ENCODE assay signal across 9 cellular contexts in the genomic region with DNA sequence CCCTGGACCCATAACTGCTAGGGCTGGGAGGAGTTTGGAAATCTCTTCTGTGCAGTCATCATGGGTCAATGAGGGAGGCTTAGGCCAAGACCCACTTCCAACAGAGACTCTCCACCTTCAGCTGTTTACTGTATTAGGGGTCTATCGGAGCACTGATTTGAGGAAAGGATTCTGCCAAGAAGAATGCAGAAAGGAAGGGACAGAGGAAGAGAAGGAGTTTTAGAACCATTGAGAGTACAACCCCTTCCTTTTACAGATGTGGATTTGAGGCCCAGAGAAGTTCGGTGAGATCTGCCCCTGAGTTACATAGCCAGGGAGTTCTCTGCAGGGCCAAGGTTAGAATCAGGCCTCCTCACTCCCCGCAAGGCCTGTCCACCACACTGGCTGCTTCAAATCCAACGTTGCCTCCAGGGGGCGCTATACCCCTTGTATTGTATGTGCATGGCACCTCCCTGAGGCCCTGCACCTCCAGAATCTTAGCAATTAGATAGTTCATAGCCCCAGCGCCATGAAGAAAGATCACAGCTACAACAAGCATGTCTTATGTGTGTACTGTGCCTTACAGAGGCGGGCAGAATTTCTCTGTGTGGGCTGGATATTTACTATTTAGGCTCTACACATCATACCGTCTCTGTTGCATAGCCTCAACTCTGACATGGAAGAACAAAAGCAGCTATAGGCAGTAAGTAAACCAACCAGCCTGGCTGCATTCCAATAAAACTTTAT.
DNase-seq lines count a peak whose midpoint lies in the region; ATAC-seq and TF ChIP-seq lines count a peak whose summit lies in the region.
"Had no signal": no experiment of that assay in that cellular context is flagged by ENCODE, and none has a peak within 500 bp of the region (broad histone marks: within the 10 kb centered on the region; RNA-seq: fewer than 3 reads in every experiment).

No MANE protein-coding gene starts in this region.

- DNase-seq in CD14-positive monocyte (ENCODE audit: low spot score) (peak; percentile 71), NCI-H748 (lab: John Stamatoyannopoulos, UW; ENCODE audit: unreplicated experiment) (peak; percentile 86), endothelial cell (ENCODE audit: low spot score) (peak; percentile 96), mucosa of descending colon (peak; percentile 71 to 98 (median 88))
- peak; percentile 77 for DNase-seq in activated CD8-positive, alpha-beta T cell treated with anti-CD3 and anti-CD28 coated beads, Interleukin-2, amount 10 ng/mL, durations not matched to agents 7 days and 5 days
- peak; percentile 9 to 18 for DNase-seq in stimulated activated CD8-positive, alpha-beta memory T cell treated with anti-CD3 and anti-CD28 coated beads, Interleukin-7, amount 100 ng/mL, for 4 hours (ENCODE audit: low read depth in 2 of 2)

- intact Hi-C loops in CD14-positive monocyte (cut with micrococcal nuclease), result no loop called here
- intact Hi-C loops in mucosa of descending colon (cut with DNase I, micrococcal nuclease), result no loop called here

- H3K27me3 Mint-ChIP-seq in CD14-positive monocyte (ENCODE audit: low read depth in 3 of 3), result peaks cover 0 to 3% (median 3%) of the 10 kb centered on the region in 3 donors
- H3K27me3 Mint-ChIP-seq in activated CD8-positive, alpha-beta T cell treated with anti-CD3 and anti-CD28 coated beads, Interleukin-2, amount 10 ng/mL, durations not matched to agents 7 days and 5 days (ENCODE audit: low read depth), result no peaks in the 10 kb centered on the region
- H3K27me3 Mint-ChIP-seq in endothelial cell (ENCODE audit: unreplicated experiment), result peaks cover 2% of the 10 kb centered on the region

- TF ChIP-seq CTCF in CD14-positive monocyte (IDR thresholded peaks at IDR 0.05) (peak; percentile 77), endothelial cell (IDR thresholded peaks at IDR 0.05; ENCODE audit: unreplicated experiment) (peak; percentile 87), mucosa of descending colon (IDR thresholded peaks at IDR 0.05) (peak; percentile 29)

- POLR2A ChIA-PET in activated CD8-positive, alpha-beta T cell treated with anti-CD3 and anti-CD28 coated beads, Interleukin-2, amount 10 ng/mL, durations not matched to agents 7 days and 5 days (lab: Charles Lee), result interaction anchor here (0.5 kb wide), 1 partner anchor 610 kb away, joined by 3 read pairs; no protein-coding TSS in a partner anchor

- no peaks in the 10 kb centered on the region for H3K4me1 ChIP-seq in mucosa of descending colon (ENCODE audit: low read depth)

- CTCF ChIA-PET in activated CD8-positive, alpha-beta T cell treated with anti-CD3 and anti-CD28 coated beads, Interleukin-2, amount 10 ng/mL, durations not matched to agents 7 days and 5 days (lab: Charles Lee), result interaction anchor here (0.8 to 1.8 kb wide), 2 partner anchors 216 to 454 kb away, joined by 3 to 6 read pairs; no protein-coding TSS in a partner anchor

- no peak overlapping the region for H3K4me3 ChIP-seq in mucosa of descending colon

- H3K27ac Mint-ChIP-seq in CD14-positive monocyte (no peak overlapping the region), endothelial cell (ENCODE audit: unreplicated experiment) (no peak overlapping the region)
- no peak overlapping the region for H3K27ac Mint-ChIP-seq in activated CD8-positive, alpha-beta T cell treated with anti-CD3 and anti-CD28 coated beads, Interleukin-2, amount 10 ng/mL, durations not matched to agents 7 days and 5 days
- H3K27ac Mint-ChIP-seq: activated naive CD8-positive, alpha-beta T cell had no signal

- H3K4me1 Mint-ChIP-seq in CD14-positive monocyte, result no peaks in the 10 kb centered on the region
- H3K4me1 Mint-ChIP-seq in activated CD8-positive, alpha-beta T cell treated with anti-CD3 and anti-CD28 coated beads, Interleukin-2, amount 10 ng/mL, durations not matched to agents 7 days and 5 days (ENCODE audit: low read depth), result no peaks in the 10 kb centered on the region
- H3K4me1 Mint-ChIP-seq in endothelial cell (ENCODE audit: unreplicated experiment), result peaks cover 2% of the 10 kb centered on the region

- H3K9me3 Mint-ChIP-seq in CD14-positive monocyte, result peaks cover 0 to 3% (median 0%) of the 10 kb centered on the region in 7 donors
- H3K9me3 Mint-ChIP-seq in activated CD8-positive, alpha-beta T cell treated with anti-CD3 and anti-CD28 coated beads, Interleukin-2, amount 10 ng/mL, durations not matched to agents 7 days and 5 days (ENCODE audit: insufficient read depth), result no peaks in the 10 kb centered on the region
- no peaks in the 10 kb centered on the region for H3K9me3 Mint-ChIP-seq in endothelial cell (ENCODE audit: unreplicated experiment)

- H3K36me3 Mint-ChIP-seq in CD14-positive monocyte (no peaks in the 10 kb centered on the region), endothelial cell (ENCODE audit: low read depth, unreplicated experiment) (no peaks in the 10 kb centered on the region)
- H3K36me3 Mint-ChIP-seq in activated CD8-positive, alpha-beta T cell treated with anti-CD3 and anti-CD28 coated beads, Interleukin-2, amount 10 ng/mL, durations not matched to agents 7 days and 5 days (ENCODE audit: low read depth), result no peaks in the 10 kb centered on the region
- H3K36me3 Mint-ChIP-seq: activated naive CD8-positive, alpha-beta T cell had no signal

- no peaks in the 10 kb centered on the region for H3K36me3 ChIP-seq in mucosa of descending colon (ENCODE audit: low read depth)

- H3K9me3 ChIP-seq in mucosa of descending colon, result no peaks in the 10 kb centered on the region

- H3K4me3 Mint-ChIP-seq in CD14-positive monocyte (no peak overlapping the region), endothelial cell (ENCODE audit: unreplicated experiment) (no peak overlapping the region)
- H3K4me3 Mint-ChIP-seq in activated CD8-positive, alpha-beta T cell treated with anti-CD3 and anti-CD28 coated beads, Interleukin-2, amount 10 ng/mL, durations not matched to agents 7 days and 5 days, result no peak overlapping the region
- H3K4me3 Mint-ChIP-seq: activated naive CD8-positive, alpha-beta T cell had no signal

- ATAC-seq in GM19025 (IDR thresholded peaks at IDR 0.05; ENCODE audit: low read depth, unreplicated experiment), result peak; percentile 88
- peak; percentile 88 for ATAC-seq in HG03280 (IDR thresholded peaks at IDR 0.05; ENCODE audit: unreplicated experiment)
- peak; percentile 79 for ATAC-seq in activated CD8-positive, alpha-beta T cell treated with anti-CD3 and anti-CD28 coated beads, Interleukin-2, amount 10 ng/mL, durations not matched to agents 7 days and 5 days
- peak; percentile 91 for ATAC-seq in mucosa of descending colon

Comparison
In these comparisons a context has a peak if more than half of its experiments do, and no peak if none do; other contexts are left out.
1. DNase-seq: peak in every context shown above with its lines; median percentile 96 in endothelial cell; 88 in mucosa of descending colon; 86 in NCI-H748; 77 in activated CD8-positive, alpha-beta T cell treated with anti-CD3 and anti-CD28 coated beads, Interleukin-2, amount 10 ng/mL, durations not matched to agents 7 days and 5 days; 71 in CD14-positive monocyte; 14 in stimulated activated CD8-positive, alpha-beta memory T cell treated with anti-CD3 and anti-CD28 coated beads, Interleukin-7, amount 100 ng/mL, for 4 hours.
2. CTCF ChIP-seq: peak in every context shown above with its lines; median percentile 87 in endothelial cell; 77 in CD14-positive monocyte; 29 in mucosa of descending colon.